In genomic region chr10:132774905-132775863, GRCh38 we compare ENCODE assay signal across 15 cellular contexts. TPM values are rescaled to one million over a fixed set of nuclear protein-coding genes. Genes with fewer than 3 reads are reported as not detected.
DNase-seq lines count a peak whose midpoint lies in the region; FAIRE-seq lines count a peak whose summit lies in the region.
"Had no signal": no experiment of that assay in that cellular context is flagged by ENCODE, and none has a peak within 500 bp of the region (broad histone marks: within the 10 kb centered on the region; RNA-seq: fewer than 3 reads in every experiment).

No MANE protein-coding gene starts in this region.

- WGBS in neuronal stem cell (ENCODE audit: extremely low coverage in 2 of 2, insufficient read length in 2 of 2, insufficient replicate concordance in 1 of 2), 2 donors, result no CpG with 5 or more reads among the region's 22 CpGs

- H3K4me2 ChIP-seq in neuronal stem cell (ENCODE audit: insufficient read depth, low read length, poor library complexity, severe bottlenecking), result no peak overlapping the region
- H3K4me2 ChIP-seq: neural progenitor cell had no signal

- peak overlapping the region; percentile 70 for H3K18ac ChIP-seq in neuronal stem cell (ENCODE audit: low read length)

- H2BK120ac ChIP-seq in neuronal stem cell (ENCODE audit: low read depth, low read length), result no peak overlapping the region

- peaks cover 0 to under 1% of the 10 kb centered on the region in 2 donors for H3K9me3 ChIP-seq in neuronal stem cell (replicated peaks in 1 of 2; ENCODE audit: control insufficient read depth in 2 of 2, insufficient read depth in 1 of 2, low read depth in 1 of 2, low read length in 2 of 2)
- H3K9me3 ChIP-seq: esophagus squamous epithelium had no signal

- no peak overlapping the region for H3K14ac ChIP-seq in neuronal stem cell (ENCODE audit: low read length)

- H2BK12ac ChIP-seq in neuronal stem cell (ENCODE audit: low read length), result peak overlapping the region; percentile 46

- H3K4ac ChIP-seq in neuronal stem cell (ENCODE audit: low read length), result no peak overlapping the region

- H3K9ac ChIP-seq in neuronal stem cell (ENCODE audit: low read depth, low read length, poor library complexity), result no peak overlapping the region
- H3K9ac ChIP-seq: neural progenitor cell had no signal

- no peak overlapping the region for H2AFZ ChIP-seq in neuronal stem cell (ENCODE audit: low read length)
- H2AFZ ChIP-seq: neural progenitor cell had no signal

- H2BK15ac ChIP-seq in neuronal stem cell (ENCODE audit: low read length), result no peak overlapping the region

- H3K79me1 ChIP-seq in neuronal stem cell (ENCODE audit: low read depth, low read length), result no peaks in the 10 kb centered on the region

- no peak overlapping the region for H3K23ac ChIP-seq in neuronal stem cell (ENCODE audit: low read depth, low read length, poor library complexity)

- peaks cover 0 to under 1% (median 0%) of the 10 kb centered on the region in 3 experiments for H3K27me3 ChIP-seq in neuronal stem cell (ENCODE audit: control insufficient read depth in 3 of 3, insufficient read depth in 3 of 3, low read depth in 1 of 3, low read length in 3 of 3)
- H3K27me3 ChIP-seq: esophagus squamous epithelium had no signal

- H3K36me3 ChIP-seq in neuronal stem cell (replicated peaks in 1 of 2; ENCODE audit: control insufficient read depth in 2 of 2, insufficient read depth in 2 of 2, low read length in 2 of 2), result no peaks in the 10 kb centered on the region
- H3K36me3 ChIP-seq: neural progenitor cell had no signal

- no peak overlapping the region for H3K4me3 ChIP-seq in neuronal stem cell (ENCODE audit: low read length in 2 of 2)
- H3K4me3 ChIP-seq: esophagus squamous epithelium, neural progenitor cell had no signal

- H3K27ac ChIP-seq in neuronal stem cell (replicated peaks; ENCODE audit: low read length), result no peak overlapping the region
- H3K27ac ChIP-seq: esophagus squamous epithelium, neural progenitor cell had no signal

- DNase-seq in DMS 273 (lab: John Stamatoyannopoulos, UW; ENCODE audit: unreplicated experiment), result peak; percentile 21
- no peak for DNase-seq in DMS 273 treated with DMSO at 0.1 percent for 48 hours (lab: John Stamatoyannopoulos, UW)
- DNase-seq in NCI-H1436 treated with DMSO at 0.1 percent for 48 hours (lab: John Stamatoyannopoulos, UW), result peak; percentile 69
- DNase-seq in ecto neural progenitor cell (ENCODE audit: low spot score), result peak; percentile 65
- DNase-seq in neuronal stem cell (ENCODE audit: low spot score), result no peak
- DNase-seq in mesenteric fat pad (ENCODE audit: low spot score), result no peak
- no peak for DNase-seq in RCC 7860 (ENCODE audit: low spot score)
- no peak for DNase-seq in NCI-H1105 treated with DMSO at 0.1 percent for 48 hours (lab: John Stamatoyannopoulos, UW)
- DNase-seq: activated T-cell treated with anti-CD3 and anti-CD28 coated beads, Interleukin-2, amount 50 U/mL, for 1 hour; esophagus squamous epithelium; NCI-H2029; stimulated activated naive CD4-positive, alpha-beta T cell had no signal

- no peak for FAIRE-seq in RCC 7860 (lab: Jason Lieb, UNC)
- FAIRE-seq: bronchial epithelial cell, GM18507 had no signal

- no peak overlapping the region for H4K8ac ChIP-seq in neuronal stem cell (ENCODE audit: low read depth, low read length)

- H3K4me1 ChIP-seq in neuronal stem cell (ENCODE audit: control insufficient read depth in 2 of 2, insufficient read depth in 1 of 2, low read depth in 1 of 2, low read length in 2 of 2), result peaks cover 0 to 4% of the 10 kb centered on the region in 2 donors
- H3K4me1 ChIP-seq: neural progenitor cell had no signal

- H2BK5ac ChIP-seq in neuronal stem cell (ENCODE audit: low read length), result no peak overlapping the region

- H2AK5ac ChIP-seq in neuronal stem cell (ENCODE audit: low read depth, low read length), result peak overlapping the region; percentile 86

- no peak overlapping the region for H4K91ac ChIP-seq in neuronal stem cell (ENCODE audit: low read depth, low read length, poor library complexity)

RNA-seq across cellular contexts. Expression of gene NKX6-2, which starts 10.8 kb away (rescaled TPM):
- polyA plus RNA-seq in neuronal stem cell (2013, experiment 1 of 2), result 0.08 TPM
- polyA plus RNA-seq in neuronal stem cell (2013, experiment 2 of 2), result 0.06 TPM
- not detected for total RNA-seq in mesenteric fat pad
- total RNA-seq: bronchial epithelial cell had no signal

Comparison
In these comparisons a context has a peak if more than half of its experiments do, and no peak if none do; other contexts are left out.
1. DNase-seq: peak in DMS 273 (single experiment), NCI-H1436 treated with DMSO at 0.1 percent for 48 hours (single experiment) and ecto neural progenitor cell (single experiment); none in DMS 273 treated with DMSO at 0.1 percent for 48 hours (single experiment), neuronal stem cell (single experiment), mesenteric fat pad (single experiment), RCC 7860 (single experiment) and NCI-H1105 treated with DMSO at 0.1 percent for 48 hours (single experiment).